In the genomic region with DNA sequence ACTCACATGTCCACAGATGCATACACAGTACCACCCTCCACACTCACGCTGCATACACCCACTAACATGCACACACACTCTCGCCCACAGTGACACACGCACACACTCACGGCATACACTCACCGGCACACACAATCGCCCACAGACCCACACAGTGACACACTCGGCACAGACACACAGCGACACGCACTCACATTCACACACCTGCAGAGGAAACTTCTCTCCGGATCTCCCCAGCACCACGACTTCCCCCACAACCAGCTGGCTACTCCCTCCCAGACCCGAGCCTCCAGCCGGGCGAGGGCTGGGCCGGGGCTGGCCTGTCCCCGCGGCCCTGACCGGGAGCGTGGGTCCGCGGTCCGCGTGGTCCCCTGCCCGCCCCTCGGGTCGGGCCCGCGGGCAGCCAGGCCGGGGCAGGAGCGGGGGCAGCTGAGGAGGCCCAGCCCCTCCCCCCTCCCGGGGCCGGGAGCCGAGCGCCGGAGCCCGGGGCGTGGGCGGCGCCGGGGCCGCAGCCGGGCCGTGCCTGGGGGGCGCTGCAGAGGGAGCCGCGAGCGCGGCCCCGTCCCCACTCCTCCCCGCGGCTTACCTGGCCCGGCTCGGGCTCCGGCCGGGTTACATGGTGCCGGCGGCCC, we compare ENCODE assay signal across 9 cellular contexts. TPM values are rescaled to one million over a fixed set of nuclear protein-coding genes. Genes with fewer than 3 reads are reported as not detected.
A peak's percentile ranks its signal among the peaks of the same experiment; 100 is the strongest.
DNase-seq lines count a peak whose midpoint lies in the region; ATAC-seq, FAIRE-seq and TF ChIP-seq lines count a peak whose summit lies in the region.
"Had no signal": no experiment of that assay in that cellular context is flagged by ENCODE, and none has a peak within 500 bp of the region (broad histone marks: within the 10 kb centered on the region; RNA-seq: fewer than 3 reads in every experiment).

No MANE protein-coding gene starts in this region.

- H3K36me3 ChIP-seq in left ventricle myocardium inferior (no peaks in the 10 kb centered on the region), liver (ENCODE audit: control insufficient read depth in 4 of 4, insufficient read depth in 3 of 4, low read depth in 1 of 4, low read length in 3 of 4) (no peaks in the 10 kb centered on the region), upper lobe of right lung (no peaks in the 10 kb centered on the region)

- no peak overlapping the region for H3K9ac ChIP-seq in liver (ENCODE audit: low read depth in 1 of 2, low read length in 2 of 2)

- TF ChIP-seq CTCF in left ventricle myocardium inferior (IDR thresholded peaks at IDR 0.05; ENCODE audit: borderline replicate concordance) (no peak), liver (IDR thresholded peaks at IDR 0.05; ENCODE audit: low read depth, low read length, missing input control) (no peak), upper lobe of right lung (IDR thresholded peaks at IDR 0.05) (no peak), D721Med (IDR thresholded peaks at IDR 0.05; ENCODE audit: insufficient read depth, missing control alignments) (no peak)

- H3K27me3 Mint-ChIP-seq in activated T-helper 2 cell treated with anti-CD3 and anti-CD28 coated beads, Interferon-gamma antibody, Interleukin-2, Interleukin-4, amounts not matched to agents 10 μg/mL and 5 μg/mL and 100 μg/mL, durations not matched to agents 14 hours and 24 hours and 36 hours (ENCODE audit: low read depth), result peaks cover 73% of the 10 kb centered on the region

- H3K4me1 ChIP-seq in left ventricle myocardium inferior (peaks cover 18% of the 10 kb centered on the region), liver (ENCODE audit: control insufficient read depth in 4 of 4, insufficient read depth in 4 of 4, low read length in 3 of 4) (peaks cover 7 to 14% (median 10%) of the 10 kb centered on the region in 4 donors), upper lobe of right lung (peaks cover 6% of the 10 kb centered on the region)

- TF ChIP-seq RAD21 in liver (IDR thresholded peaks at IDR 0.05), result no peak

- H3K4me3 ChIP-seq in left ventricle myocardium inferior (peak overlapping the region; percentile 63), liver (ENCODE audit: low read depth in 1 of 3, low read length in 3 of 3) (peak overlapping the region in 2 of 3 donors; percentile 9 to 67), upper lobe of right lung (peak overlapping the region; percentile 36)

- H3K9me3 ChIP-seq in left ventricle myocardium inferior (replicated peaks), result no peaks in the 10 kb centered on the region
- no peaks in the 10 kb centered on the region for H3K9me3 ChIP-seq in liver (ENCODE audit: control insufficient read depth in 4 of 4, low read length in 3 of 4)
- no peaks in the 10 kb centered on the region for H3K9me3 ChIP-seq in upper lobe of right lung

- intact Hi-C loops in left ventricle myocardium inferior (cut with micrococcal nuclease), result no loop called here
- intact Hi-C loops in cardiac septum (cut with DNase I), result no loop called here
- intact Hi-C loops in activated T-helper 2 cell treated with anti-CD3 and anti-CD28 coated beads, Interferon-gamma antibody, Interleukin-2, Interleukin-4, amounts not matched to agents 10 μg/mL and 5 μg/mL and 100 μg/mL, durations not matched to agents 14 hours and 24 hours and 36 hours (cut with micrococcal nuclease), result no loop called here
- intact Hi-C loops in upper lobe of right lung (cut with DNase I), result no loop called here

- DNase-seq in left ventricle myocardium inferior (no peak), cardiac septum (ENCODE audit: low spot score) (no peak), upper lobe of right lung (no peak), SHP77 treated with DMSO at 0.1 percent for 48 hours (lab: John Stamatoyannopoulos, UW) (no peak), D721Med (ENCODE audit: insufficient read length, low spot score) (no peak), HT-29 (ENCODE audit: low spot score) (no peak)
- no peak for DNase-seq in activated T-helper 2 cell treated with anti-CD3 and anti-CD28 coated beads, Interferon-gamma antibody, Interleukin-2, Interleukin-4, amounts not matched to agents 10 μg/mL and 5 μg/mL and 100 μg/mL, durations not matched to agents 14 hours and 24 hours and 36 hours (ENCODE audit: low spot score)

- no peak for FAIRE-seq in D721Med (lab: Jason Lieb, UNC)
- FAIRE-seq: GM18507 had no signal

- ATAC-seq in upper lobe of right lung, result no peak

- H3K36me3 Mint-ChIP-seq in activated T-helper 2 cell treated with anti-CD3 and anti-CD28 coated beads, Interferon-gamma antibody, Interleukin-2, Interleukin-4, amounts not matched to agents 10 μg/mL and 5 μg/mL and 100 μg/mL, durations not matched to agents 14 hours and 24 hours and 36 hours (ENCODE audit: low read depth), result peaks cover 5% of the 10 kb centered on the region

- H3K27ac ChIP-seq in left ventricle myocardium inferior (replicated peaks) (no peak overlapping the region), liver (ENCODE audit: low read depth in 1 of 2, low read length in 2 of 2) (no peak overlapping the region), upper lobe of right lung (no peak overlapping the region)

- H3K9me3 Mint-ChIP-seq in activated T-helper 2 cell treated with anti-CD3 and anti-CD28 coated beads, Interferon-gamma antibody, Interleukin-2, Interleukin-4, amounts not matched to agents 10 μg/mL and 5 μg/mL and 100 μg/mL, durations not matched to agents 14 hours and 24 hours and 36 hours, result no peaks in the 10 kb centered on the region

- H3K27ac Mint-ChIP-seq in activated T-helper 2 cell treated with anti-CD3 and anti-CD28 coated beads, Interferon-gamma antibody, Interleukin-2, Interleukin-4, amounts not matched to agents 10 μg/mL and 5 μg/mL and 100 μg/mL, durations not matched to agents 14 hours and 24 hours and 36 hours, result peak overlapping the region; percentile 20

- H3K27me3 ChIP-seq in left ventricle myocardium inferior (ENCODE audit: low read depth), result peaks cover 80% of the 10 kb centered on the region
- peaks cover 0 to 28% (median 5%) of the 10 kb centered on the region in 4 donors for H3K27me3 ChIP-seq in liver (ENCODE audit: control insufficient read depth in 4 of 4, insufficient read depth in 4 of 4, low read length in 3 of 4)
- H3K27me3 ChIP-seq in upper lobe of right lung, result peaks cover 64% of the 10 kb centered on the region

- WGBS in liver, result 3% methylated on average over 57 of the region's 57 CpGs

- peaks cover 6% of the 10 kb centered on the region for H3K4me1 Mint-ChIP-seq in activated T-helper 2 cell treated with anti-CD3 and anti-CD28 coated beads, Interferon-gamma antibody, Interleukin-2, Interleukin-4, amounts not matched to agents 10 μg/mL and 5 μg/mL and 100 μg/mL, durations not matched to agents 14 hours and 24 hours and 36 hours (ENCODE audit: low read depth)

- peak overlapping the region; percentile 74 for H3K4me3 Mint-ChIP-seq in activated T-helper 2 cell treated with anti-CD3 and anti-CD28 coated beads, Interferon-gamma antibody, Interleukin-2, Interleukin-4, amounts not matched to agents 10 μg/mL and 5 μg/mL and 100 μg/mL, durations not matched to agents 14 hours and 24 hours and 36 hours (ENCODE audit: low read depth)

TF ChIP-seq in liver, 16 proteins besides CTCF, POLR2A, EP300 and RAD21:
- TF ChIP-seq FOXA1 (IDR thresholded peaks at IDR 0.05), result no peak
- TF ChIP-seq SP1 (IDR thresholded peaks at IDR 0.05), result no peak
- TF ChIP-seq TAF1 (conservative IDR thresholded peaks at IDR 0.05), result no peak
- no peak for TF ChIP-seq HNF4A (conservative IDR thresholded peaks at IDR 0.05)
- TF ChIP-seq EGR1 (IDR thresholded peaks at IDR 0.05; ENCODE audit: low read depth in 2 of 2), result no peak
- no peak for TF ChIP-seq RXRA (IDR thresholded peaks at IDR 0.05)
- TF ChIP-seq FOXA2 (IDR thresholded peaks at IDR 0.05), result no peak
- TF ChIP-seq, protein P1, sequence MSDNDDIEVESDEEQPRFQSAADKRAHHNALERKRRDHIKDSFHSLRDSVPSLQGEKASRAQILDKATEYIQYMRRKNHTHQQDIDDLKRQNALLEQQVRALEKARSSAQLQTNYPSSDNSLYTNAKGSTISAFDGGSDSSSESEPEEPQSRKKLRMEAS (IDR thresholded peaks at IDR 0.05), result no peak

RNA-seq across cellular contexts. Expression of gene DLGAP3, which starts 0.5 kb away (rescaled TPM):
- total RNA-seq in left ventricle myocardium inferior (0.05 TPM), cardiac septum (0.11 TPM), liver (under 1 TPM; 0.05 to 0.08 TPM), upper lobe of right lung (0.35 TPM)
- 0.32 and 0.48 TPM in 2 replicates for total RNA-seq in activated T-helper 2 cell treated with anti-CD3 and anti-CD28 coated beads, Interferon-gamma antibody, Interleukin-2, Interleukin-4, amounts not matched to agents 10 μg/mL and 5 μg/mL and 100 μg/mL, durations not matched to agents 14 hours and 24 hours and 36 hours
- polyA plus RNA-seq in liver, result under 1 TPM; 0.08 to 0.19 TPM
- total RNA-seq in HT-29 (2014; rRNA removed; shearing (Covaris generic)), result 0.44 TPM in 1 of 2 replicates, not detected in the other

RNA-seq across cellular contexts. Expression of gene TMEM35B, which starts 56.2 kb away (rescaled TPM):
- 8.3 TPM for total RNA-seq in left ventricle myocardium inferior
- 8.5 TPM for total RNA-seq in cardiac septum
- 15.0 and 19.3 TPM in 2 replicates for total RNA-seq in activated T-helper 2 cell treated with anti-CD3 and anti-CD28 coated beads, Interferon-gamma antibody, Interleukin-2, Interleukin-4, amounts not matched to agents 10 μg/mL and 5 μg/mL and 100 μg/mL, durations not matched to agents 14 hours and 24 hours and 36 hours
- 10 to 100 TPM; 13.4 to 15.1 TPM for total RNA-seq in liver
- polyA plus RNA-seq in liver, result 10 to 100 TPM; 25.5 to 31.7 TPM
- total RNA-seq in upper lobe of right lung, result 50.9 TPM
- total RNA-seq in HT-29 (2014; rRNA removed; shearing (Covaris generic)), result 11.7 TPM in 2 replicates
